Comparison of ENCODE assay signal across 24 cellular contexts in genomic region chr2:221981918-221982317, GRCh38.
DNase-seq lines count a peak whose midpoint lies in the region; ATAC-seq, FAIRE-seq and TF ChIP-seq lines count a peak whose summit lies in the region.
"Had no signal": no experiment of that assay in that cellular context is flagged by ENCODE, and none has a peak within 500 bp of the region (broad histone marks: within the 10 kb centered on the region; RNA-seq: fewer than 3 reads in every experiment).

No MANE protein-coding gene starts in this region.

- TF ChIP-seq EP300 in HepG2 (IDR thresholded peaks at IDR 0.05; ENCODE audit: low read depth in 2 of 2, low read length in 2 of 2) (no peak), HepG2 (CRISPR knock-in tag; IDR thresholded peaks at IDR 0.05; ENCODE audit: borderline replicate concordance) (no peak)

- no peak overlapping the region for H4K8ac ChIP-seq in trophoblast cell (ENCODE audit: low read depth, low read length)

- TF ChIP-seq POLR2A in HepG2 (IDR thresholded peaks at IDR 0.05; ENCODE audit: insufficient read depth in 1 of 2, low read depth in 2 of 2, low read length in 2 of 2) = no peak

- H3K4me1 ChIP-seq in trophoblast cell (ENCODE audit: control insufficient read depth in 1 of 2, insufficient read depth in 2 of 2, low read length in 2 of 2) (no peaks in the 10 kb centered on the region), HepG2 (ENCODE audit: insufficient read depth, low read length) (no peaks in the 10 kb centered on the region)
- H3K4me1 ChIP-seq: A549, BLaER1 had no signal

- no peaks in the 10 kb centered on the region for H3K27me3 ChIP-seq in trophoblast cell (ENCODE audit: insufficient read depth, low read length)
- H3K27me3 ChIP-seq in HepG2 (ENCODE audit: control insufficient read depth in 1 of 2, insufficient read depth in 2 of 2, low read length in 2 of 2) = no peaks in the 10 kb centered on the region
- H3K27me3 ChIP-seq: BLaER1 had no signal

- H2BK12ac ChIP-seq in trophoblast cell (ENCODE audit: low read length) = no peak overlapping the region

- H3K36me3 ChIP-seq in trophoblast cell (ENCODE audit: control insufficient read depth in 1 of 2, insufficient read depth in 2 of 2, low read length in 2 of 2) (no peaks in the 10 kb centered on the region), HepG2 (replicated peaks in 1 of 2; ENCODE audit: control insufficient read depth in 1 of 2, insufficient read depth in 2 of 2, low read length in 2 of 2) (no peaks in the 10 kb centered on the region)
- H3K36me3 ChIP-seq: BLaER1 had no signal

- peak; percentile 71 for DNase-seq in NOMO-1 treated with DMSO at 0.1 percent for 48 hours (lab: John Stamatoyannopoulos, UW; ENCODE audit: unreplicated experiment)
- peak; percentile 32 for DNase-seq in foreskin melanocyte
- DNase-seq in pons (ENCODE audit: low spot score) = peak; percentile 39
- no peak for DNase-seq in trophoblast cell
- no peak for DNase-seq in HT-29 (ENCODE audit: low spot score)
- no peak for DNase-seq in stimulated activated CD4-positive, alpha-beta T cell treated with anti-CD3 and anti-CD28 coated beads, Interleukin-4, amount 100 ng/mL, for 4 hours
- DNase-seq in HepG2 (ENCODE audit: low spot score) = no peak
- DNase-seq: Calu3; CD4-positive, alpha-beta memory T cell; GF-D8; NCI-H1092; NCI-H146; NCI-H2081; NCI-H2171 treated with DMSO at 0.1 percent for 48 hours; NCI-H446 treated with DMSO at 0.1 percent for 48 hours; NCI-H69; Right ventricle myocardium superior had no signal

- no peak overlapping the region for H3K9ac ChIP-seq in trophoblast cell (ENCODE audit: low read length)
- no peak overlapping the region for H3K9ac ChIP-seq in HepG2 (ENCODE audit: insufficient read depth, low read depth, low read length)
- H3K9ac ChIP-seq: BLaER1, KMS-11 had no signal

- in situ Hi-C loops in HepG2 (cut with HindIII; ENCODE audit: extremely low pct_ligation_motif_present, low pct_unique_long_range_greater_than_20kb) = no loop called here

- no peak overlapping the region for H3K14ac ChIP-seq in trophoblast cell (ENCODE audit: low read length)

- POLR2A ChIA-PET in HepG2 (lab: Yijun Ruan, JAX) = no interaction called here

- no peak overlapping the region for H3K23ac ChIP-seq in trophoblast cell (ENCODE audit: low read length)

- no peak for TF ChIP-seq CTCF in HepG2 (CRISPR knock-in tag; IDR thresholded peaks at IDR 0.05)

- no peak overlapping the region for H4K12ac ChIP-seq in trophoblast cell (ENCODE audit: low read depth, low read length)

- ATAC-seq in GM18870 (IDR thresholded peaks at IDR 0.05; ENCODE audit: unreplicated experiment) (peak; percentile 47), HepG2 (no peak)
- ATAC-seq: A549, GM23338 had no signal

- H3K9me3 ChIP-seq in trophoblast cell (ENCODE audit: insufficient read depth, low read depth, low read length) (no peaks in the 10 kb centered on the region), HepG2 (ENCODE audit: low read length) (no peaks in the 10 kb centered on the region)
- H3K9me3 ChIP-seq: A549, BLaER1 had no signal

- H4K20me1 ChIP-seq in HepG2 (ENCODE audit: insufficient read depth, low read length) = no peaks in the 10 kb centered on the region
- H4K20me1 ChIP-seq: BLaER1 had no signal

- no peak overlapping the region for H2BK5ac ChIP-seq in trophoblast cell (ENCODE audit: low read depth, low read length, poor library complexity)

- H2AK5ac ChIP-seq in trophoblast cell (ENCODE audit: low read length) = no peak overlapping the region

- no peaks in the 10 kb centered on the region for H3K79me1 ChIP-seq in trophoblast cell (ENCODE audit: low read length)

- no peak for TF ChIP-seq RAD21 in HepG2 (CRISPR knock-in tag; IDR thresholded peaks at IDR 0.05)

- H2AFZ ChIP-seq in trophoblast cell (ENCODE audit: insufficient read depth, low read length, poor library complexity) (no peak overlapping the region), HepG2 (ENCODE audit: low read length) (no peak overlapping the region)
- H2AFZ ChIP-seq: GM23338 had no signal

- H3K27ac ChIP-seq in trophoblast cell (ENCODE audit: low read depth, low read length) = no peak overlapping the region
- H3K27ac ChIP-seq in HepG2 (ENCODE audit: extremely low read length, insufficient read depth, low read length) = no peak overlapping the region
- H3K27ac ChIP-seq: A549, BLaER1, KMS-11, SK-N-MC had no signal

- no peak overlapping the region for H3K4me3 ChIP-seq in trophoblast cell (ENCODE audit: low read depth, low read length)
- H3K4me3 ChIP-seq in HepG2 (replicated peaks in 1 of 3; ENCODE audit: insufficient read depth in 1 of 3, low read depth in 2 of 3, low read length in 3 of 3) = no peak overlapping the region
- H3K4me3 ChIP-seq: A549, BLaER1, GM23338, SK-N-MC had no signal

- no peak overlapping the region for H3K4ac ChIP-seq in trophoblast cell (ENCODE audit: low read depth, low read length)

- CTCF ChIA-PET in HepG2 (lab: Yijun Ruan, JAX; ENCODE audit: low intra/inter-chr PET ratio, low total read pairs) = no interaction called here

- no peak overlapping the region for H3K18ac ChIP-seq in trophoblast cell (ENCODE audit: low read length)

- FAIRE-seq in HepG2 (lab: Jason Lieb, UNC) = no peak
- FAIRE-seq: A549, RCC 7860 had no signal

- intact Hi-C loops in HepG2 (cut with micrococcal nuclease; ENCODE audit: unreplicated experiment) = no loop called here

- H2BK120ac ChIP-seq in trophoblast cell (ENCODE audit: insufficient read depth, low read length, poor library complexity) = no peak overlapping the region

- no CpG with 5 or more reads among the region's 4 CpGs for WGBS in trophoblast cell (ENCODE audit: extremely low coverage, insufficient coverage, insufficient read length)
- 16% methylated on average over 4 of the region's 4 CpGs for WGBS in HepG2 (ENCODE audit: low lambda C conversion rate)

- no peak overlapping the region for H3K4me2 ChIP-seq in trophoblast cell (ENCODE audit: low read length)
- no peak overlapping the region for H3K4me2 ChIP-seq in HepG2 (ENCODE audit: low read depth, low read length)
- H3K4me2 ChIP-seq: A549, BLaER1, GM23338, KMS-11 had no signal

- H3K79me2 ChIP-seq in trophoblast cell (ENCODE audit: control insufficient read depth, insufficient read depth, low read length, poor library complexity) (no peaks in the 10 kb centered on the region), HepG2 (ENCODE audit: insufficient read depth, low read length) (no peaks in the 10 kb centered on the region)

- H4K91ac ChIP-seq in trophoblast cell (ENCODE audit: low read depth, low read length) = no peak overlapping the region

- no TSS peak for BruUV-seq in HepG2 (replicated peaks; lab: Mats Ljungman, UMichigan)

TF ChIP-seq in HepG2, 621 proteins besides CTCF, POLR2A, EP300 and RAD21 (continues in another document):
- TF ChIP-seq MIXL1 (CRISPR knock-in tag; IDR thresholded peaks at IDR 0.05) = no peak
- no peak for TF ChIP-seq JUN (CRISPR knock-in tag; IDR thresholded peaks at IDR 0.05)
- no peak for TF ChIP-seq CHD4 (IDR thresholded peaks at IDR 0.05; ENCODE audit: borderline replicate concordance, low read length)
- no peak for TF ChIP-seq SIX4 (CRISPR knock-in tag; IDR thresholded peaks at IDR 0.05)
- TF ChIP-seq, protein P1, sequence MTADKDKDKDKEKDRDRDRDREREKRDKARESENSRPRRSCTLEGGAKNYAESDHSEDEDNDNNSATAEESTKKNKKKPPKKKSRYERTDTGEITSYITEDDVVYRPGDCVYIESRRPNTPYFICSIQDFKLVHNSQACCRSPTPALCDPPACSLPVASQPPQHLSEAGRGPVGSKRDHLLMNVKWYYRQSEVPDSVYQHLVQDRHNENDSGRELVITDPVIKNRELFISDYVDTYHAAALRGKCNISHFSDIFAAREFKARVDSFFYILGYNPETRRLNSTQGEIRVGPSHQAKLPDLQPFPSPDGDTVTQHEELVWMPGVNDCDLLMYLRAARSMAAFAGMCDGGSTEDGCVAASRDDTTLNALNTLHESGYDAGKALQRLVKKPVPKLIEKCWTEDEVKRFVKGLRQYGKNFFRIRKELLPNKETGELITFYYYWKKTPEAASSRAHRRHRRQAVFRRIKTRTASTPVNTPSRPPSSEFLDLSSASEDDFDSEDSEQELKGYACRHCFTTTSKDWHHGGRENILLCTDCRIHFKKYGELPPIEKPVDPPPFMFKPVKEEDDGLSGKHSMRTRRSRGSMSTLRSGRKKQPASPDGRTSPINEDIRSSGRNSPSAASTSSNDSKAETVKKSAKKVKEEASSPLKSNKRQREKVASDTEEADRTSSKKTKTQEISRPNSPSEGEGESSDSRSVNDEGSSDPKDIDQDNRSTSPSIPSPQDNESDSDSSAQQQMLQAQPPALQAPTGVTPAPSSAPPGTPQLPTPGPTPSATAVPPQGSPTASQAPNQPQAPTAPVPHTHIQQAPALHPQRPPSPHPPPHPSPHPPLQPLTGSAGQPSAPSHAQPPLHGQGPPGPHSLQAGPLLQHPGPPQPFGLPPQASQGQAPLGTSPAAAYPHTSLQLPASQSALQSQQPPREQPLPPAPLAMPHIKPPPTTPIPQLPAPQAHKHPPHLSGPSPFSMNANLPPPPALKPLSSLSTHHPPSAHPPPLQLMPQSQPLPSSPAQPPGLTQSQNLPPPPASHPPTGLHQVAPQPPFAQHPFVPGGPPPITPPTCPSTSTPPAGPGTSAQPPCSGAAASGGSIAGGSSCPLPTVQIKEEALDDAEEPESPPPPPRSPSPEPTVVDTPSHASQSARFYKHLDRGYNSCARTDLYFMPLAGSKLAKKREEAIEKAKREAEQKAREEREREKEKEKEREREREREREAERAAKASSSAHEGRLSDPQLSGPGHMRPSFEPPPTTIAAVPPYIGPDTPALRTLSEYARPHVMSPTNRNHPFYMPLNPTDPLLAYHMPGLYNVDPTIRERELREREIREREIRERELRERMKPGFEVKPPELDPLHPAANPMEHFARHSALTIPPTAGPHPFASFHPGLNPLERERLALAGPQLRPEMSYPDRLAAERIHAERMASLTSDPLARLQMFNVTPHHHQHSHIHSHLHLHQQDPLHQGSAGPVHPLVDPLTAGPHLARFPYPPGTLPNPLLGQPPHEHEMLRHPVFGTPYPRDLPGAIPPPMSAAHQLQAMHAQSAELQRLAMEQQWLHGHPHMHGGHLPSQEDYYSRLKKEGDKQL (CRISPR knock-in tag; IDR thresholded peaks at IDR 0.05; ENCODE audit: low read depth) = no peak
- TF ChIP-seq MLX (CRISPR knock-in tag; IDR thresholded peaks at IDR 0.05) = no peak
- no peak for TF ChIP-seq AKAP8 (CRISPR knock-in tag; IDR thresholded peaks at IDR 0.05)
- TF ChIP-seq HNF4A (CRISPR knock-in tag; IDR thresholded peaks at IDR 0.05) = no peak
- no peak for TF ChIP-seq BORCS8-MEF2B (CRISPR knock-in tag; IDR thresholded peaks at IDR 0.05)

Comparison
In these comparisons a context has a peak if more than half of its experiments do, and no peak if none do; other contexts are left out.
1. DNase-seq: peak in NOMO-1 treated with DMSO at 0.1 percent for 48 hours (single experiment), foreskin melanocyte (single experiment) and pons (single experiment); none in trophoblast cell (0 of 2), HT-29 (single experiment), stimulated activated CD4-positive, alpha-beta T cell treated with anti-CD3 and anti-CD28 coated beads, Interleukin-4, amount 100 ng/mL, for 4 hours (0 of 2) and HepG2 (single experiment).